In genomic region chr13:101149735-101150380, GRCh38 we compare ENCODE assay signal across 10 cellular contexts.
DNase-seq lines count a peak whose midpoint lies in the region; ATAC-seq and TF ChIP-seq lines count a peak whose summit lies in the region.
"Had no signal": no experiment of that assay in that cellular context is flagged by ENCODE, and none has a peak within 500 bp of the region (broad histone marks: within the 10 kb centered on the region; RNA-seq: fewer than 3 reads in every experiment).

No MANE protein-coding gene starts in this region.

- no peak for TF ChIP-seq POLR2A in erythroblast (IDR thresholded peaks at IDR 0.05; ENCODE audit: low read length)

- DNase-seq in GM12865 (ENCODE audit: low read depth) (peak; percentile 2), OCI-M1 (lab: John Stamatoyannopoulos, UW) (peak; percentile 56), fibroblast of the conjunctiva (ENCODE audit: low read depth) (peak; percentile 33), occipital lobe (lab: John Stamatoyannopoulos, UW) (no peak), erythroblast (lab: John Stamatoyannopoulos, UW) (no peak), left lobe of liver (ENCODE audit: low spot score) (no peak)
- DNase-seq: activated CD4-positive, alpha-beta T cell treated with anti-CD3 and anti-CD28 coated beads for 48 hours; NCI-H1694 had no signal

- H3K4me3 ChIP-seq in GM12865 (ENCODE audit: low read depth, low read length) = no peak overlapping the region

- TF ChIP-seq CTCF in 22Rv1 (IDR thresholded peaks at IDR 0.05) (peak; percentile 31; the same call in 1 of the 2 replicates), GM12865 (IDR thresholded peaks at IDR 0.05; ENCODE audit: insufficient read depth, low read depth, low read length, missing control alignments) (peak; percentile 1)

- no peak overlapping the region for H3K27ac ChIP-seq in 22Rv1

- no peak for ATAC-seq in GM21360 (IDR thresholded peaks at IDR 0.05; ENCODE audit: unreplicated experiment)
- no peak for ATAC-seq in left lobe of liver

Comparison
In these comparisons a context has a peak if more than half of its experiments do, and no peak if none do; other contexts are left out.
1. DNase-seq: peak in GM12865 (single experiment), OCI-M1 (single experiment) and fibroblast of the conjunctiva (single experiment); none in occipital lobe (single experiment), erythroblast (0 of 2) and left lobe of liver (single experiment).